Comparison of ENCODE assay signal across 8 cellular contexts in the genomic region with DNA sequence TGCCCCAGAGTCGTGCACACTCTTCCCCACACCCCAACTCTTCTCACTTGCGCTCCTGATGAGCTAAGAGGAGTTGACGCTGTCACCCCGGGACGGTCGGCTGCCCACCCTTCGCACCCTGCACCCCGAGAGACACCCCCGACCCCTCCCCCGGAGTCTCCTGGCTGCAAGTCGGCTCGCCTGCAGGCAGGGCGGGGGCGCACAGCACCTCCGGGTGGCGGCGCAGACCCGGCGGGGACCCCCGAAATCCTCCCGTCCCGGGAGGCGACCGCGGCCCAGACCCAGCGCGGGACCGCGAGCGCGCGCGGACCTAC. TPM values are rescaled to one million over a fixed set of nuclear protein-coding genes. Genes with fewer than 3 reads are reported as not detected.
A peak's percentile ranks its signal among the peaks of the same experiment; 100 is the strongest.
DNase-seq lines count a peak whose midpoint lies in the region; ATAC-seq and TF ChIP-seq lines count a peak whose summit lies in the region.

No MANE protein-coding gene starts in this region.

- H3K9ac ChIP-seq in fibroblast of lung (ENCODE audit: insufficient read depth, low read length) (peak overlapping the region; percentile 57), parathyroid adenoma (no peak overlapping the region)

- no peaks in the 10 kb centered on the region for H3K36me3 ChIP-seq in CD4-positive, alpha-beta memory T cell (ENCODE audit: insufficient read depth, low read length)
- H3K36me3 ChIP-seq in PC-9 (ENCODE audit: low read depth) = no peaks in the 10 kb centered on the region
- H3K36me3 ChIP-seq in fibroblast of lung (ENCODE audit: control insufficient read depth, insufficient read depth, low read length) = no peaks in the 10 kb centered on the region
- H3K36me3 ChIP-seq in parathyroid adenoma (ENCODE audit: control insufficient read depth, insufficient read depth, low read length) = no peaks in the 10 kb centered on the region

- peaks cover 8% of the 10 kb centered on the region for H3K27me3 ChIP-seq in CD4-positive, alpha-beta memory T cell (ENCODE audit: insufficient read depth, low read length)
- peaks cover 24% of the 10 kb centered on the region for H3K27me3 ChIP-seq in PC-9 (ENCODE audit: insufficient read depth, low read depth)
- H3K27me3 ChIP-seq in fibroblast of lung (ENCODE audit: control insufficient read depth, insufficient read depth, low read length) = peaks cover 8% of the 10 kb centered on the region
- no peaks in the 10 kb centered on the region for H3K27me3 ChIP-seq in parathyroid adenoma (ENCODE audit: control insufficient read depth, insufficient read depth, low read length)

- H3K27me3 Mint-ChIP-seq in CD4-positive, alpha-beta memory T cell = peaks cover 30 to 57% of the 10 kb centered on the region in 2 donors

- TF ChIP-seq CTCF in PC-9 (conservative IDR thresholded peaks at IDR 0.05) (no peak), fibroblast of lung (conservative IDR thresholded peaks at IDR 0.05 in 1 of 2, IDR thresholded peaks at IDR 0.05 in 1 of 2; ENCODE audit: low read depth in 1 of 2, low read length in 2 of 2) (no peak), parathyroid adenoma (IDR thresholded peaks at IDR 0.05) (no peak), GM20000 (IDR thresholded peaks at IDR 0.05; ENCODE audit: extremely low read depth, missing control alignments) (no peak)

- peaks cover 3 to 14% (median 9%) of the 10 kb centered on the region in 4 donors for H3K4me1 Mint-ChIP-seq in CD4-positive, alpha-beta memory T cell

- peaks cover 15% of the 10 kb centered on the region; the same call in 1 of the 2 replicates for H3F3A ChIP-seq in PC-9 (ENCODE audit: insufficient read depth, low read depth)

- no peaks in the 10 kb centered on the region for H3K36me3 Mint-ChIP-seq in CD4-positive, alpha-beta memory T cell

- CTCF ChIA-PET in CD4-positive, alpha-beta memory T cell (lab: Charles Lee; ENCODE audit: partially characterized antibody) = interaction anchor here (3.6 kb wide), 1 partner anchor 165 kb away, joined by 11 read pairs; no protein-coding TSS in a partner anchor
- CTCF ChIA-PET in PC-9 (lab: Charles Lee) = no interaction called here

- H3K79me2 ChIP-seq in PC-9 (ENCODE audit: low read depth) = no peaks in the 10 kb centered on the region
- no peaks in the 10 kb centered on the region for H3K79me2 ChIP-seq in fibroblast of lung (ENCODE audit: control insufficient read depth, insufficient read depth, low read length)
- H3K79me2 ChIP-seq in parathyroid adenoma = no peaks in the 10 kb centered on the region

- peak overlapping the region; percentile 80 for H2AFZ ChIP-seq in PC-9
- no peak overlapping the region for H2AFZ ChIP-seq in fibroblast of lung (ENCODE audit: low read length)
- H2AFZ ChIP-seq in parathyroid adenoma = no peak overlapping the region

- H3K27ac Mint-ChIP-seq in CD4-positive, alpha-beta memory T cell = no peak overlapping the region

- H3K4me3 Mint-ChIP-seq in CD4-positive, alpha-beta memory T cell = peak overlapping the region in 7 of 8 donors; percentile 39 to 73 (median 64)

- H3K27ac ChIP-seq in CD4-positive, alpha-beta memory T cell (ENCODE audit: low read depth, low read length) = no peak overlapping the region
- H3K27ac ChIP-seq in PC-9 (no peak overlapping the region), fibroblast of lung (ENCODE audit: insufficient read depth, low read length) (no peak overlapping the region), parathyroid adenoma (no peak overlapping the region), caudate nucleus (ENCODE audit: low read depth, low read length) (no peak overlapping the region)

- no peaks in the 10 kb centered on the region for H3K9me3 Mint-ChIP-seq in CD4-positive, alpha-beta memory T cell

- H3K9me3 ChIP-seq in CD4-positive, alpha-beta memory T cell (ENCODE audit: control insufficient read depth in 1 of 2, low read length in 2 of 2) = no peaks in the 10 kb centered on the region
- no peaks in the 10 kb centered on the region for H3K9me3 ChIP-seq in PC-9 (ENCODE audit: insufficient read depth, low read depth)
- no peaks in the 10 kb centered on the region for H3K9me3 ChIP-seq in fibroblast of lung (ENCODE audit: control insufficient read depth, insufficient read depth, low read depth, low read length)
- no peaks in the 10 kb centered on the region for H3K9me3 ChIP-seq in parathyroid adenoma (ENCODE audit: control insufficient read depth, low read length)

- POLR2A ChIA-PET in CD4-positive, alpha-beta memory T cell (lab: Charles Lee; ENCODE audit: partially characterized antibody) = no interaction called here
- POLR2A ChIA-PET in PC-9 (lab: Charles Lee; ENCODE audit: unreplicated experiment) = no interaction called here

- no peaks in the 10 kb centered on the region for H3K4me1 ChIP-seq in CD4-positive, alpha-beta memory T cell (ENCODE audit: insufficient read depth, low read length)
- H3K4me1 ChIP-seq in PC-9 (replicated peaks; ENCODE audit: insufficient read depth) (no peaks in the 10 kb centered on the region; the same call in 1 of the 2 replicates), fibroblast of lung (ENCODE audit: control insufficient read depth, extremely low read depth, insufficient read depth, low read length) (peaks cover 5% of the 10 kb centered on the region), parathyroid adenoma (no peaks in the 10 kb centered on the region)

- ATAC-seq in HG03378 (IDR thresholded peaks at IDR 0.05; ENCODE audit: unreplicated experiment) = no peak

- H4K20me1 ChIP-seq in PC-9 (ENCODE audit: insufficient read depth) = no peaks in the 10 kb centered on the region
- H4K20me1 ChIP-seq in fibroblast of lung (ENCODE audit: control insufficient read depth, extremely low read depth, insufficient read depth, low read length) = no peaks in the 10 kb centered on the region

- no peak overlapping the region for H3K4me3 ChIP-seq in CD4-positive, alpha-beta memory T cell (ENCODE audit: low read length in 2 of 2)
- H3K4me3 ChIP-seq in PC-9 (peak overlapping the region; percentile 61; the same call in 1 of the 2 replicates), fibroblast of lung (replicated peaks in 1 of 4; ENCODE audit: control extremely low read depth in 1 of 4, insufficient read depth in 1 of 4, low read depth in 3 of 4, low read length in 4 of 4) (peak overlapping the region; percentile 21 to 69 (median 37)), parathyroid adenoma (ENCODE audit: low read depth, low read length) (peak overlapping the region; percentile 46)

- H3K4me2 ChIP-seq in PC-9 (peak overlapping the region; percentile 92), fibroblast of lung (ENCODE audit: extremely low read depth, insufficient read depth, low read length) (peak overlapping the region; percentile 59), parathyroid adenoma (ENCODE audit: low read length) (peak overlapping the region; percentile 59)

- no peaks in the 10 kb centered on the region for H3K9me2 ChIP-seq in PC-9 (ENCODE audit: insufficient read depth)

- intact Hi-C loops in CD4-positive, alpha-beta memory T cell (cut with micrococcal nuclease) = no loop called here
- intact Hi-C loops in PC-9 (cut with micrococcal nuclease; ENCODE audit: unreplicated experiment) = no loop called here

- DNase-seq in CD4-positive, alpha-beta memory T cell = no peak
- DNase-seq in PC-9 = no peak
- no peak for DNase-seq in fibroblast of lung (ENCODE audit: low read depth in 2 of 2)
- no peak for DNase-seq in caudate nucleus (lab: John Stamatoyannopoulos, UW)
- DNase-seq in GM20000 (ENCODE audit: low spot score) = no peak
- DNase-seq in RPMI8226 = no peak

- BruUV-seq in PC-9 (replicated peaks; lab: Mats Ljungman, UMichigan) = no TSS peak

RNA-seq across cellular contexts. Expression of gene RAB3IL1, which starts 0.4 kb away (rescaled TPM):
- under 1 TPM; 0.44 to 0.53 TPM for total RNA-seq in CD4-positive, alpha-beta memory T cell
- polyA plus RNA-seq in CD4-positive, alpha-beta memory T cell = not detected
- 4.4 and 10.4 TPM in 2 replicates for total RNA-seq in PC-9 (2021)
- total RNA-seq in fibroblast of lung = 13.4 TPM in 2 replicates
- polyA plus RNA-seq in fibroblast of lung = 9.6 and 9.9 TPM in 2 replicates
- 14.7 and 15.8 TPM in 2 replicates for polyA plus RNA-seq in fibroblast of lung (2012)
- polyA minus RNA-seq in fibroblast of lung (ENCODE audit: low replicate concordance) = 15.8 and 16.9 TPM in 2 replicates

RNA-seq across cellular contexts. Expression of gene FADS3, which starts 25.7 kb away (rescaled TPM):
- 1 to 10 TPM; 5.9 to 7.8 TPM for total RNA-seq in CD4-positive, alpha-beta memory T cell
- 1 to 10 TPM; 2.9 to 3.0 TPM for polyA plus RNA-seq in CD4-positive, alpha-beta memory T cell
- total RNA-seq in PC-9 (2021) (74.0 and 75.5 TPM in 2 replicates), fibroblast of lung (112 and 224 TPM in 2 replicates)
- polyA plus RNA-seq in fibroblast of lung = 40.9 and 79.9 TPM in 2 replicates
- polyA plus RNA-seq in fibroblast of lung (2012) = 53.3 and 89.2 TPM in 2 replicates
- polyA minus RNA-seq in fibroblast of lung (ENCODE audit: low replicate concordance) = 172 and 197 TPM in 2 replicates

RNA-seq across cellular contexts. Expression of gene BEST1, which starts 33.2 kb away (rescaled TPM):
- under 1 TPM; 0.26 to 0.50 TPM for total RNA-seq in CD4-positive, alpha-beta memory T cell
- 1 to 10 TPM; 1.3 TPM for polyA plus RNA-seq in CD4-positive, alpha-beta memory T cell
- 0.81 and 1.2 TPM in 2 replicates for total RNA-seq in PC-9 (2021)
- total RNA-seq in fibroblast of lung = 7.7 and 15.2 TPM in 2 replicates
- polyA plus RNA-seq in fibroblast of lung = 1.5 and 2.5 TPM in 2 replicates
- polyA plus RNA-seq in fibroblast of lung (2012) = 2.7 and 3.0 TPM in 2 replicates
- 1.9 and 2.9 TPM in 2 replicates for polyA minus RNA-seq in fibroblast of lung (ENCODE audit: low replicate concordance)

RNA-seq across cellular contexts. Expression of gene FTH1, which starts 50.4 kb away (rescaled TPM):
- total RNA-seq in CD4-positive, alpha-beta memory T cell = 100 to 1,000 TPM; 695 to 763 TPM
- 1,000 to 10,000 TPM; 3,123 to 3,378 TPM for polyA plus RNA-seq in CD4-positive, alpha-beta memory T cell
- 6,804 and 8,986 TPM in 2 replicates for total RNA-seq in PC-9 (2021)
- total RNA-seq in fibroblast of lung = 2,097 and 2,219 TPM in 2 replicates
- 2,789 and 3,749 TPM in 2 replicates for polyA plus RNA-seq in fibroblast of lung
- 6,217 and 7,699 TPM in 2 replicates for polyA plus RNA-seq in fibroblast of lung (2012)
- polyA minus RNA-seq in fibroblast of lung (ENCODE audit: low replicate concordance) = 2,081 and 2,338 TPM in 2 replicates

Comparison
In these comparisons a context has a peak if more than half of its experiments do, and no peak if none do; other contexts are left out.
1. H3K4me3 ChIP-seq: peak in PC-9 (single experiment), fibroblast of lung (4 of 4) and parathyroid adenoma (single experiment); none in CD4-positive, alpha-beta memory T cell (0 of 2).
2. Peak in every context shown above with its lines, with median percentiles within 50 percentile points of each other: H3K4me2 ChIP-seq.